ENCODE assay signal across 30 cellular contexts in genomic region chr11:128240546-128240945, GRCh38.
DNase-seq lines count a peak whose midpoint lies in the region; ATAC-seq and TF ChIP-seq lines count a peak whose summit lies in the region.
"Had no signal": no experiment of that assay in that cellular context is flagged by ENCODE, and none has a peak within 500 bp of the region (broad histone marks: within the 10 kb centered on the region; RNA-seq: fewer than 3 reads in every experiment).

No MANE protein-coding gene starts in this region.

- H3K4me3 ChIP-seq in SK-N-SH (ENCODE audit: low read depth in 2 of 2, low read length in 1 of 2) (no peak overlapping the region), epithelial cell of esophagus (ENCODE audit: low read length) (no peak overlapping the region), aorta (ENCODE audit: low read length in 2 of 2) (no peak overlapping the region), gastrocnemius medialis (no peak overlapping the region), mucosa of descending colon (no peak overlapping the region)
- H3K4me3 ChIP-seq: BLaER1, dorsolateral prefrontal cortex, GM12878, HAP-1, spleen, thyroid gland had no signal

- H3K27ac ChIP-seq in SK-N-SH (ENCODE audit: low read depth in 2 of 2, low read length in 1 of 2), result peak overlapping the region in 1 of 2 experiments; percentile 43; a peak in 2 of 4 replicates
- H3K27ac ChIP-seq in aorta (ENCODE audit: low read depth in 1 of 2, low read length in 2 of 2), result no peak overlapping the region
- H3K27ac ChIP-seq in gastrocnemius medialis, result no peak overlapping the region
- H3K27ac ChIP-seq: 22Rv1, BLaER1, dorsolateral prefrontal cortex, spleen, thyroid gland had no signal

- CTCF ChIA-PET in SK-N-SH (lab: Yijun Ruan, JAX), result interaction anchor here (1.4 kb wide), 1 partner anchor 390 kb away, joined by 5 read pairs; no protein-coding TSS in a partner anchor

- H4K20me1 ChIP-seq in SK-N-SH (ENCODE audit: insufficient read depth), result no peaks in the 10 kb centered on the region
- H4K20me1 ChIP-seq: BLaER1 had no signal

- no peak for ATAC-seq in SK-N-SH treated with all-trans-retinoic acid at 6 μM for 48 hours
- ATAC-seq in aorta (ENCODE audit: low FRiP score), result peak; percentile 52
- no peak for ATAC-seq in GM21737 (IDR thresholded peaks at IDR 0.05; ENCODE audit: unreplicated experiment)
- no peak for ATAC-seq in gastrocnemius medialis
- ATAC-seq in mucosa of descending colon, result no peak
- ATAC-seq: activated CD4-positive, CD25-positive, alpha-beta regulatory T cell treated with anti-CD3 and anti-CD28 coated beads, Interleukin-2, amount 50 U/mL, for 24 hours; activated CD8-positive, alpha-beta T cell treated with anti-CD3 and anti-CD28 coated beads for 36 hours; esophagus mucosa; GM12878; left ventricle myocardium superior; stimulated activated naive CD8-positive, alpha-beta T cell treated with anti-CD3 and anti-CD28 coated beads, Interleukin-15, Interleukin-2, amounts not matched to agents 100 U/mL and 50 U/mL, for 24 hours had no signal

- TF ChIP-seq EP300 in SK-N-SH (IDR thresholded peaks at IDR 0.05; ENCODE audit: borderline replicate concordance in 1 of 2, low read depth in 1 of 2, low read length in 1 of 2), result no peak

- H2AFZ ChIP-seq in SK-N-SH (ENCODE audit: low read depth), result no peak overlapping the region

- H3K27me3 ChIP-seq in SK-N-SH (ENCODE audit: insufficient read depth) (no peaks in the 10 kb centered on the region), aorta (ENCODE audit: control insufficient read depth in 1 of 2, insufficient read depth in 2 of 2, low read length in 1 of 2) (no peaks in the 10 kb centered on the region), gastrocnemius medialis (no peaks in the 10 kb centered on the region)
- H3K27me3 ChIP-seq: BLaER1, spleen, thyroid gland had no signal

- H3K4me1 ChIP-seq in SK-N-SH (ENCODE audit: control insufficient read depth in 1 of 2, insufficient read depth in 2 of 2, low read depth in 1 of 2, low read length in 1 of 2), result peaks cover 6 to 21% of the 10 kb centered on the region in 2 experiments; a peak in 3 of 4 replicates
- H3K4me1 ChIP-seq in aorta (ENCODE audit: control insufficient read depth in 1 of 2, insufficient read depth in 2 of 2, low read length in 2 of 2), result no peaks in the 10 kb centered on the region
- no peaks in the 10 kb centered on the region for H3K4me1 ChIP-seq in gastrocnemius medialis
- no peaks in the 10 kb centered on the region for H3K4me1 ChIP-seq in mucosa of descending colon (ENCODE audit: low read depth)
- H3K4me1 ChIP-seq: BLaER1, HAP-1 had no signal

- TF ChIP-seq RAD21 in SK-N-SH (IDR thresholded peaks at IDR 0.05; ENCODE audit: low read length), result no peak

- H3K79me2 ChIP-seq in SK-N-SH (ENCODE audit: insufficient read depth), result no peaks in the 10 kb centered on the region

- in situ Hi-C loops in gastrocnemius medialis (cut with MboI; ENCODE audit: low sequenced_read_pairs in 4 of 4), result no loop called here

- H3K9me3 ChIP-seq in SK-N-SH (no peaks in the 10 kb centered on the region), aorta (ENCODE audit: control insufficient read depth, low read length) (no peaks in the 10 kb centered on the region), gastrocnemius medialis (no peaks in the 10 kb centered on the region), mucosa of descending colon (no peaks in the 10 kb centered on the region)
- H3K9me3 ChIP-seq: HAP-1, spleen, thyroid gland had no signal

- H3K9ac ChIP-seq in SK-N-SH, result no peak overlapping the region
- H3K9ac ChIP-seq: BLaER1 had no signal

- no peak for DNase-seq in SK-N-SH
- DNase-seq in epithelial cell of esophagus (ENCODE audit: low read depth), result peak; percentile 10
- peak; percentile 16 for DNase-seq in kidney tubule cell (ENCODE audit: low spot score)
- no peak for DNase-seq in aorta
- DNase-seq in gastrocnemius medialis, result no peak
- no peak for DNase-seq in mucosa of descending colon
- DNase-seq: activated CD8-positive, alpha-beta T cell treated with anti-CD3 and anti-CD28 coated beads for 36 hours; activated gamma-delta T cell treated with Interleukin-2 at 50 U/mL for 16 hours; activated T-cell treated with anti-CD3 and anti-CD28 coated beads for 4 hours; COR-L47; DMS79; dorsolateral prefrontal cortex; head of caudate nucleus; KG1; left ventricle myocardium superior; NCI-H1930; NCI-H748 treated with DMSO at 0.1 percent for 48 hours; spleen; stimulated activated CD4-positive, alpha-beta T cell treated with anti-CD3 and anti-CD28 coated beads, Interleukin-4, amount 100 ng/mL, for 1 hour; stimulated activated naive CD8-positive, alpha-beta T cell treated with anti-CD3 and anti-CD28 coated beads, Interleukin-15, Interleukin-2, amounts not matched to agents 100 U/mL and 50 U/mL, for 24 hours; SW 1271; thyroid gland had no signal

- WGBS in SK-N-SH (ENCODE audit: low lambda C conversion rate), result 86% methylated on average over 6 of the region's 6 CpGs
- WGBS in aorta, 2 donors, result 4 to 6% methylated on average over 6 of the region's 6 CpGs

- TF ChIP-seq POLR2A in gastrocnemius medialis (IDR thresholded peaks at IDR 0.05), result no peak

- H3K36me3 ChIP-seq in SK-N-SH (replicated peaks in 1 of 2; ENCODE audit: control insufficient read depth in 1 of 2, insufficient read depth in 2 of 2, low read length in 1 of 2), result no peaks in the 10 kb centered on the region
- no peaks in the 10 kb centered on the region for H3K36me3 ChIP-seq in aorta (ENCODE audit: control insufficient read depth in 1 of 2, insufficient read depth in 2 of 2, low read length in 1 of 2)
- no peaks in the 10 kb centered on the region for H3K36me3 ChIP-seq in gastrocnemius medialis
- no peaks in the 10 kb centered on the region for H3K36me3 ChIP-seq in mucosa of descending colon (ENCODE audit: low read depth)
- H3K36me3 ChIP-seq: BLaER1, HAP-1, spleen, thyroid gland had no signal

- no peaks in the 10 kb centered on the region for H3K9me2 ChIP-seq in SK-N-SH

- H3F3A ChIP-seq in SK-N-SH (replicated peaks; ENCODE audit: insufficient read depth), result no peaks in the 10 kb centered on the region

- TF ChIP-seq CTCF in SK-N-SH (IDR thresholded peaks at IDR 0.05) (no peak), epithelial cell of esophagus (IDR thresholded peaks at IDR 0.05; ENCODE audit: insufficient read depth, low read depth, low read length, missing control alignments) (no peak), gastrocnemius medialis (IDR thresholded peaks at IDR 0.05 in 4 of 5, conservative IDR thresholded peaks at IDR 0.05 in 1 of 5) (no peak), mucosa of descending colon (IDR thresholded peaks at IDR 0.05) (no peak)

- H3K4me2 ChIP-seq in SK-N-SH, result no peak overlapping the region
- H3K4me2 ChIP-seq: BLaER1 had no signal

- intact Hi-C loops in aorta (cut with DNase I) (no loop called here), gastrocnemius medialis (cut with DNase I; ENCODE audit: low total_unique reads) (no loop called here), mucosa of descending colon (cut with DNase I, micrococcal nuclease) (no loop called here)

- POLR2A ChIA-PET in SK-N-SH (lab: Yijun Ruan, JAX), result no interaction called here

TF ChIP-seq in SK-N-SH treated with all-trans-retinoic acid at 6 μM for 48 hours, 23 proteins besides CTCF, POLR2A, EP300 and RAD21:
- TF ChIP-seq POU6F1 (CRISPR knock-in tag; IDR thresholded peaks at IDR 0.05; ENCODE audit: borderline replicate concordance, low read depth), result no peak
- TF ChIP-seq ISL1 (CRISPR knock-in tag; IDR thresholded peaks at IDR 0.05), result peak; percentile 16; the same call in 1 of the 2 replicates

TF ChIP-seq in SK-N-SH, 30 proteins besides CTCF, POLR2A, EP300 and RAD21:
- no peak for TF ChIP-seq TCF12 (IDR thresholded peaks at IDR 0.05)
- TF ChIP-seq USF2 (IDR thresholded peaks at IDR 0.05; ENCODE audit: borderline replicate concordance, low read depth, low read length), result no peak
- TF ChIP-seq TEAD4 (IDR thresholded peaks at IDR 0.05; ENCODE audit: borderline replicate concordance, insufficient read depth), result no peak
- TF ChIP-seq TAF1 (IDR thresholded peaks at IDR 0.05; ENCODE audit: borderline replicate concordance, low read depth, low read length), result no peak

Comparison
In these comparisons a context has a peak if more than half of its experiments do, and no peak if none do; other contexts are left out.
1. DNase-seq: peak in epithelial cell of esophagus (single experiment) and kidney tubule cell (single experiment); none in SK-N-SH (single experiment), aorta (0 of 2), gastrocnemius medialis (0 of 2) and mucosa of descending colon (0 of 3).